ENCODE assay signal across 8 cellular contexts in the genomic region with DNA sequence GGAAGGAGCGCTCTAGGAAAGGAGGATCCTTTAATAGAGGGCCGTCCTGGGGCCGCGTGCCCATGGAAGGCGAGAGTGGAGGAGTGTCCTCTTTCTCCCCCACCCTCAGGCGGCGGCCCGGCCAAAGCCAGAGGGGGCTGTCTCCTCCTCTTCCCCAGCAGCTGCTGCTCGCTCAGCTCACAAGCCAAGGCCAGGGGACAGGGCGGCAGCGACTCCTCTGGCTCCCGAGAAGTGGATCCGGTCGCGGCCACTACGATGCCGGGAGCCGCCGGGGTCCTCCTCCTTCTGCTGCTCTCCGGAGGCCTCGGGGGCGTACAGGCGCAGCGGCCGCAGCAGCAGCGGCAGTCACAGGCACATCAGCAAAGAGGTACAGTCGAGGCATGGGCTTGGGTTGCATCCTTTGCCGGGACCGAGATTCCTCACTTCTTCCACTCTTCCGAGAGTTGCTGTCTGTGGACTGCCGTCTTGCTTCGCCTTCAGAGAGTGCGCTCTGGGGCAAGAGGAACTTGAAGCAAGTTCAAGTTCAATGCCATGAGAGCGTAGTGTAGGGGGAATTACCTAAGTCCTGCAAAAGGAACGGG. TPM values are rescaled to one million over a fixed set of nuclear protein-coding genes. Genes with fewer than 3 reads are reported as not detected.
DNase-seq lines count a peak whose midpoint lies in the region; ATAC-seq and TF ChIP-seq lines count a peak whose summit lies in the region.

A gene with protein sequence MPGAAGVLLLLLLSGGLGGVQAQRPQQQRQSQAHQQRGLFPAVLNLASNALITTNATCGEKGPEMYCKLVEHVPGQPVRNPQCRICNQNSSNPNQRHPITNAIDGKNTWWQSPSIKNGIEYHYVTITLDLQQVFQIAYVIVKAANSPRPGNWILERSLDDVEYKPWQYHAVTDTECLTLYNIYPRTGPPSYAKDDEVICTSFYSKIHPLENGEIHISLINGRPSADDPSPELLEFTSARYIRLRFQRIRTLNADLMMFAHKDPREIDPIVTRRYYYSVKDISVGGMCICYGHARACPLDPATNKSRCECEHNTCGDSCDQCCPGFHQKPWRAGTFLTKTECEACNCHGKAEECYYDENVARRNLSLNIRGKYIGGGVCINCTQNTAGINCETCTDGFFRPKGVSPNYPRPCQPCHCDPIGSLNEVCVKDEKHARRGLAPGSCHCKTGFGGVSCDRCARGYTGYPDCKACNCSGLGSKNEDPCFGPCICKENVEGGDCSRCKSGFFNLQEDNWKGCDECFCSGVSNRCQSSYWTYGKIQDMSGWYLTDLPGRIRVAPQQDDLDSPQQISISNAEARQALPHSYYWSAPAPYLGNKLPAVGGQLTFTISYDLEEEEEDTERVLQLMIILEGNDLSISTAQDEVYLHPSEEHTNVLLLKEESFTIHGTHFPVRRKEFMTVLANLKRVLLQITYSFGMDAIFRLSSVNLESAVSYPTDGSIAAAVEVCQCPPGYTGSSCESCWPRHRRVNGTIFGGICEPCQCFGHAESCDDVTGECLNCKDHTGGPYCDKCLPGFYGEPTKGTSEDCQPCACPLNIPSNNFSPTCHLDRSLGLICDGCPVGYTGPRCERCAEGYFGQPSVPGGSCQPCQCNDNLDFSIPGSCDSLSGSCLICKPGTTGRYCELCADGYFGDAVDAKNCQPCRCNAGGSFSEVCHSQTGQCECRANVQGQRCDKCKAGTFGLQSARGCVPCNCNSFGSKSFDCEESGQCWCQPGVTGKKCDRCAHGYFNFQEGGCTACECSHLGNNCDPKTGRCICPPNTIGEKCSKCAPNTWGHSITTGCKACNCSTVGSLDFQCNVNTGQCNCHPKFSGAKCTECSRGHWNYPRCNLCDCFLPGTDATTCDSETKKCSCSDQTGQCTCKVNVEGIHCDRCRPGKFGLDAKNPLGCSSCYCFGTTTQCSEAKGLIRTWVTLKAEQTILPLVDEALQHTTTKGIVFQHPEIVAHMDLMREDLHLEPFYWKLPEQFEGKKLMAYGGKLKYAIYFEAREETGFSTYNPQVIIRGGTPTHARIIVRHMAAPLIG (N-terminal part only) (plus strand): TSS at position 148 of the 581 bp plus-strand sequence. CDS start 108 bp downstream, at position 256.

- no peak within 1 kb of the TSS for H4K8ac ChIP-seq in mesendoderm (ENCODE audit: low read depth, low read length)

- no peaks in the 10 kb centered on the region for H3K9me3 ChIP-seq in BE2C

- TF ChIP-seq CTCF in BE2C (IDR thresholded peaks at IDR 0.05; ENCODE audit: low read depth, low read length), result no peak

- no peaks in the 10 kb centered on the region for H3K4me1 ChIP-seq in BE2C
- H3K4me1 ChIP-seq in mesendoderm (ENCODE audit: control insufficient read depth, low read depth, low read length), result peaks cover 5% of the 10 kb centered on the region

- no peak within 1 kb of the TSS for H2AK5ac ChIP-seq in mesendoderm (ENCODE audit: low read length)

- H3K79me1 ChIP-seq in mesendoderm (ENCODE audit: low read length), result no peaks in the 10 kb centered on the region

- H2BK120ac ChIP-seq in mesendoderm (ENCODE audit: low read depth, low read length), result no peak within 1 kb of the TSS

- no peak within 1 kb of the TSS for H4K5ac ChIP-seq in mesendoderm (ENCODE audit: low read length)

- peaks cover 9% of the 10 kb centered on the region for H3K27me3 ChIP-seq in BE2C
- no peaks in the 10 kb centered on the region for H3K27me3 ChIP-seq in mesendoderm (ENCODE audit: insufficient read depth, low read length, poor library complexity)

- H2BK5ac ChIP-seq in mesendoderm (ENCODE audit: low read length), result peak within 1 kb of the TSS; percentile 41

- DNase-seq in BE2C, result peak; percentile 34
- DNase-seq in NCI-H510A treated with DMSO at 0.1 percent for 48 hours (lab: John Stamatoyannopoulos, UW), result peak; percentile 20
- DNase-seq in mesendoderm, result peak; percentile 95
- DNase-seq in NCI-H2107 (lab: John Stamatoyannopoulos, UW), result no peak
- no peak for DNase-seq in central memory CD4-positive, alpha-beta T cell

- H3K4me2 ChIP-seq in mesendoderm (ENCODE audit: low read length), result peak within 1 kb of the TSS; percentile 83

- H2BK15ac ChIP-seq in mesendoderm (replicated peaks; ENCODE audit: low read depth), result no peak within 1 kb of the TSS

- H3K36me3 ChIP-seq in BE2C (no peaks in the 10 kb centered on the region), mesendoderm (ENCODE audit: control insufficient read depth, insufficient read depth, low read length) (no peaks in the 10 kb centered on the region)

- peak within 1 kb of the TSS; percentile 69 for H3K18ac ChIP-seq in mesendoderm (ENCODE audit: low read length)

- WGBS in mesendoderm (ENCODE audit: extremely low coverage, insufficient coverage, low lambda C conversion rate), result no CpG with 5 or more reads among the region's 35 CpGs

- no peak within 1 kb of the TSS for H3K4me3 ChIP-seq in BE2C (ENCODE audit: low read depth, low read length)
- H3K4me3 ChIP-seq in mesendoderm (ENCODE audit: low read length), result peak within 1 kb of the TSS; percentile 62

- H3K4ac ChIP-seq in mesendoderm (ENCODE audit: low read depth, low read length), result no peak within 1 kb of the TSS

- no peak within 1 kb of the TSS for H3K23ac ChIP-seq in mesendoderm (ENCODE audit: low read length)

- peak within 1 kb of the TSS; percentile 73 for H3K27ac ChIP-seq in mesendoderm (ENCODE audit: low read depth, low read length)
- no peak within 1 kb of the TSS for H3K27ac ChIP-seq in temporal lobe (ENCODE audit: low read depth, low read length)

- peak within 1 kb of the TSS; percentile 83 for H3K9ac ChIP-seq in mesendoderm (ENCODE audit: low read length)

- H3K79me2 ChIP-seq in mesendoderm (ENCODE audit: control insufficient read depth, insufficient read depth, low read length), result no peaks in the 10 kb centered on the region

- peak; percentile 35 for ATAC-seq in esophagus mucosa
- ATAC-seq in HG02852 (IDR thresholded peaks at IDR 0.05; ENCODE audit: unreplicated experiment), result no peak

- peak within 1 kb of the TSS; percentile 96 for H3K56ac ChIP-seq in mesendoderm (ENCODE audit: low read length)

RNA-seq across cellular contexts. Expression of the gene that starts here (rescaled TPM):
- 0.42 TPM for polyA plus RNA-seq in BE2C (2012; ENCODE audit: insufficient read depth, insufficient read length, low read depth)
- total RNA-seq in esophagus mucosa (3.1 TPM), temporal lobe (11.8 TPM)
- polyA plus RNA-seq in mesendoderm (2013, experiment 1 of 2), result 2.8 TPM
- 3.7 TPM for polyA plus RNA-seq in mesendoderm (2013, experiment 2 of 2)

Comparison
In these comparisons a context has a peak if more than half of its experiments do, and no peak if none do; other contexts are left out.
1. DNase-seq: peak in BE2C (single experiment), NCI-H510A treated with DMSO at 0.1 percent for 48 hours (single experiment) and mesendoderm (single experiment); none in NCI-H2107 (single experiment) and central memory CD4-positive, alpha-beta T cell (single experiment).